In the genomic region with DNA sequence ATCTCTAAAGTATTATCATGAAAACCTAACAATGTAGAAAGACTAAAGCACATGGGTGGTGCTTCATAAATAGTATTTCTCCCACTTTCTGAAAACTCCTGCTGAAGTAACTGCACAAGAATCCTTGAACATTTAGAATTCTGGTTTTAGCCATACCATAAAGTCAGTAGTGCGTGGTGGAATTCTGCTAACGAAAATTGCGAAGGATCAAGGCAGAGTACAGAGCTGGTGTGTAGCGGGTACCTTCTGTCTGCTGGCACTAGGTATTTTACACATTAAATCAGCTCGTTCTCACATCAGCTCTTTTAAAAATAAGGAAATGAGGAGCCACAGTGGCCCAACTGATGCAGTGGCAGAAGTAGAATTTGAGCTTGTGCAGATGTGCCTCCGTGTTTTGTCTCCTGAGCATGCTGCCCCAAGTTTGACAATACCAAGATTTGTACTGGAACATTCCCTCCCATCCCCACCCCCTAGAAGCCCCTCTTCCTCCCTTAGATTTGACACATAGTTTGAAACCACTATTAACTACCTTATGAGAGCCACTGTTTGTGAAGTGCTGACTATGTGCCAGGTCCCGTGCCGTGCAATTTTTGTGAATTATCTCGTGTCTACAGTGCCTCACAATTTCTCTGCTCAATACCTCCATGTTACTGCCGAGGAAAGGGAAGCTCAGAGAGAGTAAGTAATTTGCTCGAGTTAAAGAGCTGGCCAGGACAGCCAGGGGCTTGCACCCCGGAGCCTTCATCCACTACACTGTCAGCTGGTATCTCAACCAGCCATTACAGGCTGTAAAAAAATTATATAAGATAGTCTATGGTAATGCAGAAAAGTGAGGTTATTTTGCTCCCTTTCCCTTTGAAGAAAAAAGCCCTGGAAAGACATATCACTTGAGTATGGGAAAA, we compare ENCODE assay signal across 8 cellular contexts.
DNase-seq lines count a peak whose midpoint lies in the region; ATAC-seq and TF ChIP-seq lines count a peak whose summit lies in the region.

No MANE protein-coding gene starts in this region.

- H3K27ac ChIP-seq in PC-9, result peak overlapping the region; percentile 25
- peak overlapping the region; percentile 64 to 84 for H3K27ac ChIP-seq in right atrium auricular region
- peak overlapping the region; percentile 70 to 74 for H3K27ac ChIP-seq in uterus

- H3K9me2 ChIP-seq in PC-9 (ENCODE audit: insufficient read depth), result no peaks in the 10 kb centered on the region

- DNase-seq in activated naive CD8-positive, alpha-beta T cell treated with anti-CD3 and anti-CD28 coated beads, Interleukin-2, amount 50 U/mL, for 24 hours, result no peak
- no peak for DNase-seq in activated naive CD8-positive, alpha-beta T cell treated with anti-CD3 and anti-CD28 coated beads for 36 hours
- no peak for DNase-seq in PC-9
- no peak for DNase-seq in right atrium auricular region (ENCODE audit: low spot score)
- DNase-seq in uterus, result no peak
- DNase-seq in activated CD8-positive, alpha-beta T cell treated with anti-CD3 and anti-CD28 coated beads, Interleukin-2, amount 10 ng/mL, durations not matched to agents 7 days and 5 days, result no peak
- no peak for DNase-seq in iPS-NIHi7 (ENCODE audit: extremely low spot score)

- ATAC-seq in activated naive CD8-positive, alpha-beta T cell treated with anti-CD3 and anti-CD28 coated beads, Interleukin-2, amount 50 U/mL, for 24 hours, result peak; percentile 12
- ATAC-seq in activated CD8-positive, alpha-beta T cell treated with anti-CD3 and anti-CD28 coated beads, Interleukin-2, amount 10 ng/mL, durations not matched to agents 7 days and 5 days, result no peak
- ATAC-seq in GM21447 (IDR thresholded peaks at IDR 0.05; ENCODE audit: unreplicated experiment), result no peak

- TF ChIP-seq CTCF in PC-9 (conservative IDR thresholded peaks at IDR 0.05) (no peak), right atrium auricular region (IDR thresholded peaks at IDR 0.05) (no peak), uterus (IDR thresholded peaks at IDR 0.05) (no peak)

- H3K4me1 ChIP-seq in PC-9 (replicated peaks; ENCODE audit: insufficient read depth) (peaks cover 27% of the 10 kb centered on the region), right atrium auricular region (peaks cover 0 to 38% of the 10 kb centered on the region in 2 donors), uterus (peaks cover 0 to 4% of the 10 kb centered on the region in 2 donors)

- no peak overlapping the region for H3K4me3 Mint-ChIP-seq in activated naive CD8-positive, alpha-beta T cell treated with anti-CD3 and anti-CD28 coated beads, Interleukin-2, amount 50 U/mL, for 24 hours
- H3K4me3 Mint-ChIP-seq in activated naive CD8-positive, alpha-beta T cell treated with anti-CD3 and anti-CD28 coated beads for 36 hours, result no peak overlapping the region
- H3K4me3 Mint-ChIP-seq in activated CD8-positive, alpha-beta T cell treated with anti-CD3 and anti-CD28 coated beads, Interleukin-2, amount 10 ng/mL, durations not matched to agents 7 days and 5 days, result no peak overlapping the region

- H3F3A ChIP-seq in PC-9 (ENCODE audit: insufficient read depth, low read depth), result peaks cover 83% of the 10 kb centered on the region

- no peak for TF ChIP-seq POLR2A in uterus (IDR thresholded peaks at IDR 0.05)

- H3K36me3 Mint-ChIP-seq in activated naive CD8-positive, alpha-beta T cell treated with anti-CD3 and anti-CD28 coated beads, Interleukin-2, amount 50 U/mL, for 24 hours (ENCODE audit: low read depth), result no peaks in the 10 kb centered on the region
- H3K36me3 Mint-ChIP-seq in activated naive CD8-positive, alpha-beta T cell treated with anti-CD3 and anti-CD28 coated beads for 36 hours, result no peaks in the 10 kb centered on the region
- H3K36me3 Mint-ChIP-seq in activated CD8-positive, alpha-beta T cell treated with anti-CD3 and anti-CD28 coated beads, Interleukin-2, amount 10 ng/mL, durations not matched to agents 7 days and 5 days (ENCODE audit: low read depth), result no peaks in the 10 kb centered on the region

- H3K9me3 Mint-ChIP-seq in activated naive CD8-positive, alpha-beta T cell treated with anti-CD3 and anti-CD28 coated beads, Interleukin-2, amount 50 U/mL, for 24 hours, result no peaks in the 10 kb centered on the region
- no peaks in the 10 kb centered on the region for H3K9me3 Mint-ChIP-seq in activated naive CD8-positive, alpha-beta T cell treated with anti-CD3 and anti-CD28 coated beads for 36 hours
- no peaks in the 10 kb centered on the region for H3K9me3 Mint-ChIP-seq in activated CD8-positive, alpha-beta T cell treated with anti-CD3 and anti-CD28 coated beads, Interleukin-2, amount 10 ng/mL, durations not matched to agents 7 days and 5 days (ENCODE audit: insufficient read depth)

- peaks cover 17% of the 10 kb centered on the region for H3K4me1 Mint-ChIP-seq in activated naive CD8-positive, alpha-beta T cell treated with anti-CD3 and anti-CD28 coated beads, Interleukin-2, amount 50 U/mL, for 24 hours
- H3K4me1 Mint-ChIP-seq in activated naive CD8-positive, alpha-beta T cell treated with anti-CD3 and anti-CD28 coated beads for 36 hours, result peaks cover 16% of the 10 kb centered on the region
- peaks cover 5% of the 10 kb centered on the region for H3K4me1 Mint-ChIP-seq in activated CD8-positive, alpha-beta T cell treated with anti-CD3 and anti-CD28 coated beads, Interleukin-2, amount 10 ng/mL, durations not matched to agents 7 days and 5 days (ENCODE audit: low read depth)

- peaks cover 22% of the 10 kb centered on the region for H3K27me3 Mint-ChIP-seq in activated naive CD8-positive, alpha-beta T cell treated with anti-CD3 and anti-CD28 coated beads, Interleukin-2, amount 50 U/mL, for 24 hours
- H3K27me3 Mint-ChIP-seq in activated naive CD8-positive, alpha-beta T cell treated with anti-CD3 and anti-CD28 coated beads for 36 hours, result peaks cover 15% of the 10 kb centered on the region
- H3K27me3 Mint-ChIP-seq in activated CD8-positive, alpha-beta T cell treated with anti-CD3 and anti-CD28 coated beads, Interleukin-2, amount 10 ng/mL, durations not matched to agents 7 days and 5 days (ENCODE audit: low read depth), result peaks cover 5% of the 10 kb centered on the region

- POLR2A ChIA-PET in PC-9 (lab: Charles Lee; ENCODE audit: unreplicated experiment), result interaction anchor here (0.5 to 1.5 kb wide), 13 partner anchors 8 to 1291 kb away, joined by 3 to 21 read pairs (median 4); a partner anchor contains a TSS
- POLR2A ChIA-PET in activated CD8-positive, alpha-beta T cell treated with anti-CD3 and anti-CD28 coated beads, Interleukin-2, amount 10 ng/mL, durations not matched to agents 7 days and 5 days (lab: Charles Lee), result no interaction called here

- peaks cover 98% of the 10 kb centered on the region for H3K79me2 ChIP-seq in PC-9 (ENCODE audit: low read depth)

- intact Hi-C loops in PC-9 (cut with micrococcal nuclease; ENCODE audit: unreplicated experiment) (loop anchor here (1.0 to 2.0 kb wide), 5 partner anchors 13 to 65 kb away; no protein-coding TSS in a partner anchor), uterus (cut with DNase I; ENCODE audit: low total_unique reads) (no loop called here)

- CTCF ChIA-PET in PC-9 (lab: Charles Lee), result interaction anchor here (0.6 to 1.0 kb wide), 4 partner anchors 20 to 297 kb away, joined by 3 to 8 read pairs (median 6); no protein-coding TSS in a partner anchor
- CTCF ChIA-PET in activated CD8-positive, alpha-beta T cell treated with anti-CD3 and anti-CD28 coated beads, Interleukin-2, amount 10 ng/mL, durations not matched to agents 7 days and 5 days (lab: Charles Lee), result interaction anchor here (1.4 kb wide), 1 partner anchor 10 kb away, joined by 4 read pairs; no protein-coding TSS in a partner anchor

- BruUV-seq in PC-9 (replicated peaks; lab: Mats Ljungman, UMichigan), result no TSS peak

- H3K36me3 ChIP-seq in PC-9 (ENCODE audit: low read depth) (peaks cover 49% of the 10 kb centered on the region), right atrium auricular region (no peaks in the 10 kb centered on the region), uterus (no peaks in the 10 kb centered on the region)

- no peak overlapping the region for H3K27ac Mint-ChIP-seq in activated naive CD8-positive, alpha-beta T cell treated with anti-CD3 and anti-CD28 coated beads, Interleukin-2, amount 50 U/mL, for 24 hours
- no peak overlapping the region for H3K27ac Mint-ChIP-seq in activated naive CD8-positive, alpha-beta T cell treated with anti-CD3 and anti-CD28 coated beads for 36 hours
- no peak overlapping the region for H3K27ac Mint-ChIP-seq in activated CD8-positive, alpha-beta T cell treated with anti-CD3 and anti-CD28 coated beads, Interleukin-2, amount 10 ng/mL, durations not matched to agents 7 days and 5 days

- H3K4me3 ChIP-seq in PC-9 (no peak overlapping the region), right atrium auricular region (no peak overlapping the region), uterus (peak overlapping the region in 1 of 2 donors; percentile 26)

- H3K9me3 ChIP-seq in PC-9 (ENCODE audit: insufficient read depth, low read depth) (no peaks in the 10 kb centered on the region), right atrium auricular region (no peaks in the 10 kb centered on the region), uterus (no peaks in the 10 kb centered on the region)

- H2AFZ ChIP-seq in PC-9, result no peak overlapping the region

- H3K27me3 ChIP-seq in PC-9 (ENCODE audit: insufficient read depth, low read depth) (no peaks in the 10 kb centered on the region), right atrium auricular region (no peaks in the 10 kb centered on the region), uterus (no peaks in the 10 kb centered on the region)

- H4K20me1 ChIP-seq in PC-9 (ENCODE audit: insufficient read depth), result peaks cover 35% of the 10 kb centered on the region

- H3K4me2 ChIP-seq in PC-9, result no peak overlapping the region
